Comparison of ENCODE assay signal across 21 cellular contexts in the genomic region with DNA sequence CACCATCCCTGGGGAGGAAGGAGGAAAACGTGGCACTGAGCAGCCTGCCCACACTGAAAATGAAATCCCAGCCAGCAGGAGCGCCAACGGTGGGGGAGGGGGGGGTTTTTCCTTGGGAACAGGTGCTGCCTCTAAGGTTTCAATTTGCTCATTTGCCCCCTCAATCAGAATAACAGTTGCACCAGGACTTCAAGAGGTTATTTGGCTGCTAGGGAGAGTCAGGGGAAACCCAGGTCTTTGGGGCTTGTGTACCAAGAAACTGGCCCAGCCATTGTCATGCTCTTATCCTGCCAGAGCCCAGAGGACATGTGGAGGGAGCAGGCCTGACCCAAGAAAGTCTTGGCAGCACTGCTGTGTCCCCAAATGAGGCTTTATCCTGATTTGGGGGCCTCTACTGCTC.
DNase-seq lines count a peak whose midpoint lies in the region; ATAC-seq and FAIRE-seq lines count a peak whose summit lies in the region.
"Had no signal": no experiment of that assay in that cellular context is flagged by ENCODE, and none has a peak within 500 bp of the region (broad histone marks: within the 10 kb centered on the region; RNA-seq: fewer than 3 reads in every experiment).

No MANE protein-coding gene starts in this region.

- peak; percentile 4 for FAIRE-seq in HTR-8/SVneo (lab: Jason Lieb, UNC)
- FAIRE-seq: colon, RCC 7860 had no signal

- DNase-seq in DMS 273 (lab: John Stamatoyannopoulos, UW; ENCODE audit: unreplicated experiment): peak; percentile 80
- DNase-seq in HTR-8/SVneo (ENCODE audit: insufficient read length, low spot score): no peak
- DNase-seq in NCI-H524 (lab: John Stamatoyannopoulos, UW): peak; percentile 63 to 87
- no peak for DNase-seq in mesendoderm
- no peak for DNase-seq in COLO829 (ENCODE audit: low spot score)
- no peak for DNase-seq in NCI-H146 (lab: John Stamatoyannopoulos, UW)
- DNase-seq: activated CD8-positive, alpha-beta T cell treated with anti-CD3 and anti-CD28 coated beads for 36 hours; activated naive CD8-positive, alpha-beta T cell treated with anti-CD3 and anti-CD28 coated beads, Interleukin-2, amount 50 U/mL, for 24 hours; GDM1; lower lobe of right lung; MG63; NCI-H2081; NK-92 treated with Interleukin-12 subunit alpha and Interleukin-12 subunit beta, amount 100 ng/mL, for 24 hours; SK-N-SH; stimulated activated naive B cell treated with anti-CD40 and anti-IgM and Interleukin-4, amounts not matched to agents 10 μg/mL and 1 μg/mL and 100 μg/mL, for 72 hours had no signal

- no peaks in the 10 kb centered on the region for H3K79me2 ChIP-seq in mesendoderm (ENCODE audit: control insufficient read depth, insufficient read depth, low read length)

- peak overlapping the region; percentile 93 for H2BK5ac ChIP-seq in mesendoderm (ENCODE audit: low read length)

- no peak overlapping the region for H3K4me2 ChIP-seq in mesendoderm (ENCODE audit: low read length)
- H3K4me2 ChIP-seq: SK-N-SH had no signal

- no peaks in the 10 kb centered on the region for H3K79me1 ChIP-seq in mesendoderm (ENCODE audit: low read length)

- WGBS in mesendoderm (ENCODE audit: extremely low coverage, insufficient coverage, low lambda C conversion rate): no CpG with 5 or more reads among the region's 3 CpGs

- H3K9ac ChIP-seq in mesendoderm (ENCODE audit: low read length): peak overlapping the region; percentile 47
- H3K9ac ChIP-seq: SK-N-SH had no signal

- no peak for ATAC-seq in GM18873 (IDR thresholded peaks at IDR 0.05; ENCODE audit: low FRiP score, unreplicated experiment)
- ATAC-seq: activated CD8-positive, alpha-beta T cell treated with anti-CD3 and anti-CD28 coated beads for 36 hours; activated naive CD8-positive, alpha-beta T cell treated with anti-CD3 and anti-CD28 coated beads, Interleukin-2, amount 50 U/mL, for 24 hours; HCT116; lower lobe of right lung; sciatic nerve; stimulated activated naive B cell treated with anti-CD40 and anti-IgM and Interleukin-4, amounts not matched to agents 10 μg/mL and 1 μg/mL and 100 μg/mL, for 72 hours had no signal

- peak overlapping the region; percentile 78 for H3K56ac ChIP-seq in mesendoderm (ENCODE audit: low read length)

- no peak overlapping the region for H4K5ac ChIP-seq in mesendoderm (ENCODE audit: low read length)

- no peak overlapping the region for H2BK15ac ChIP-seq in mesendoderm (replicated peaks; ENCODE audit: low read depth)

- no peak overlapping the region for H3K4me3 ChIP-seq in mesendoderm (ENCODE audit: low read length)
- H3K4me3 ChIP-seq: lower lobe of right lung, MG63, tibial artery had no signal

- no peaks in the 10 kb centered on the region for H3K36me3 ChIP-seq in mesendoderm (ENCODE audit: control insufficient read depth, insufficient read depth, low read length)
- H3K36me3 ChIP-seq: lower lobe of right lung, MG63, tibial artery had no signal

- peak overlapping the region; percentile 82 for H3K18ac ChIP-seq in mesendoderm (ENCODE audit: low read length)

- peak overlapping the region; percentile 56 for H2BK120ac ChIP-seq in mesendoderm (ENCODE audit: low read depth, low read length)

- no peak overlapping the region for H2AK5ac ChIP-seq in mesendoderm (ENCODE audit: low read length)

- H4K8ac ChIP-seq in mesendoderm (ENCODE audit: low read depth, low read length): no peak overlapping the region

- peaks cover 10% of the 10 kb centered on the region for H3K4me1 ChIP-seq in mesendoderm (ENCODE audit: control insufficient read depth, low read depth, low read length)
- H3K4me1 ChIP-seq: lower lobe of right lung, tibial artery had no signal

- H3K23ac ChIP-seq in mesendoderm (ENCODE audit: low read length): no peak overlapping the region

- no peaks in the 10 kb centered on the region for H3K27me3 ChIP-seq in mesendoderm (ENCODE audit: insufficient read depth, low read length, poor library complexity)
- H3K27me3 ChIP-seq: MG63, tibial artery had no signal

- H3K27ac ChIP-seq in mesendoderm (ENCODE audit: low read depth, low read length): peak overlapping the region; percentile 73
- H3K27ac ChIP-seq: lower lobe of right lung, tibial artery had no signal

- peak overlapping the region; percentile 40 for H3K4ac ChIP-seq in mesendoderm (ENCODE audit: low read depth, low read length)

Comparison
In these comparisons a context has a peak if more than half of its experiments do, and no peak if none do; other contexts are left out.
1. DNase-seq: peak in DMS 273 (single experiment) and NCI-H524 (2 of 2); none in HTR-8/SVneo (single experiment), mesendoderm (single experiment), COLO829 (single experiment) and NCI-H146 (single experiment).